Comparison of ENCODE assay signal across 18 cellular contexts in the genomic region with DNA sequence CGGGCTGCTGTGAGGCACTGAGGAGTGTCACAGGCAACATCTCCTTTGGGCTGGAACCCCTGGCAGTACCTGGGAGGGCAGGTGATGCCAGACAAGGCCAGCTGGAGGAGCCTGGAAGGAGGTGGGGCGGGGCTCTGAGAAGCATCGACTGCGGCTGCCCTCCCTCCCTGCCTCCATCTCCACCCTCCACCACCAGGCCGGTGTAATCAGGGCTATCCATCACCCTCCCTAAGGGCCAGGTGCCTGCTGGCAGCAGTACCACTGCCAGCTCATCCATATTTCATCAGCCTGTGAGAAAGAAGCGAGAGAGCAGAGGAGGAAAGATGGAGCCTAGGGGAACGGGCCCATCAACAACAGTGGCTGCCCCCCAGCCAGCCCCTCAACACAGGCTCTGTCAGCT. TPM values are rescaled to one million over a fixed set of nuclear protein-coding genes. Genes with fewer than 3 reads are reported as not detected.
DNase-seq lines count a peak whose midpoint lies in the region; ATAC-seq and TF ChIP-seq lines count a peak whose summit lies in the region.
"Had no signal": no experiment of that assay in that cellular context is flagged by ENCODE, and none has a peak within 500 bp of the region (broad histone marks: within the 10 kb centered on the region; RNA-seq: fewer than 3 reads in every experiment).

No MANE protein-coding gene starts in this region.

- no peak overlapping the region for H3K4me2 ChIP-seq in neuronal stem cell (ENCODE audit: insufficient read depth, low read length, poor library complexity, severe bottlenecking)
- H3K4me2 ChIP-seq: BLaER1 treated with 17β-estradiol and CSF1 and Interleukin-3, amounts not matched to agents 10 nM and 100 nM had no signal

- no peak for TF ChIP-seq CTCF in Panc1 (IDR thresholded peaks at IDR 0.05)

- peak overlapping the region; percentile 41 for H2AK5ac ChIP-seq in neuronal stem cell (ENCODE audit: low read depth, low read length)

- H3K4me1 ChIP-seq in Panc1 (ENCODE audit: control insufficient read depth, insufficient read depth, low read length) (no peaks in the 10 kb centered on the region), neuronal stem cell (ENCODE audit: control insufficient read depth in 2 of 2, insufficient read depth in 1 of 2, low read depth in 1 of 2, low read length in 2 of 2) (peaks cover 0 to 2% of the 10 kb centered on the region in 2 donors)
- H3K4me1 ChIP-seq: BLaER1 treated with 17β-estradiol and CSF1 and Interleukin-3, amounts not matched to agents 10 nM and 100 nM had no signal

- H3K9me3 ChIP-seq in Panc1 (ENCODE audit: control insufficient read depth, insufficient read depth, low read depth, low read length): no peaks in the 10 kb centered on the region
- H3K9me3 ChIP-seq in neuronal stem cell (replicated peaks in 1 of 2; ENCODE audit: control insufficient read depth in 2 of 2, insufficient read depth in 1 of 2, low read depth in 1 of 2, low read length in 2 of 2): no peaks in the 10 kb centered on the region
- H3K9me3 ChIP-seq: BLaER1 treated with 17β-estradiol and CSF1 and Interleukin-3, amounts not matched to agents 10 nM and 100 nM had no signal

- no peak overlapping the region for H3K4ac ChIP-seq in neuronal stem cell (ENCODE audit: low read length)

- no peaks in the 10 kb centered on the region for H3K79me1 ChIP-seq in neuronal stem cell (ENCODE audit: low read depth, low read length)

- POLR2A ChIA-PET in Panc1 (lab: Charles Lee): no interaction called here

- no peak overlapping the region for H3K18ac ChIP-seq in neuronal stem cell (ENCODE audit: low read length)

- H3K36me3 ChIP-seq in Panc1 (ENCODE audit: control insufficient read depth, insufficient read depth, low read length) (no peaks in the 10 kb centered on the region), neuronal stem cell (replicated peaks in 1 of 2; ENCODE audit: control insufficient read depth in 2 of 2, insufficient read depth in 2 of 2, low read length in 2 of 2) (no peaks in the 10 kb centered on the region)
- H3K36me3 ChIP-seq: BLaER1 treated with 17β-estradiol and CSF1 and Interleukin-3, amounts not matched to agents 10 nM and 100 nM had no signal

- BruUV-seq in Panc1 (replicated peaks; lab: Mats Ljungman, UMichigan): no TSS peak

- ATAC-seq in Panc1: peak; percentile 59
- ATAC-seq in HG02623 (IDR thresholded peaks at IDR 0.05; ENCODE audit: unreplicated experiment): no peak
- ATAC-seq in GM19324 (IDR thresholded peaks at IDR 0.05; ENCODE audit: low FRiP score, unreplicated experiment): no peak
- ATAC-seq: effector memory CD8-positive, alpha-beta T cell; naive thymus-derived CD8-positive, alpha-beta T cell; T-helper 17 cell had no signal

- H3K4me3 ChIP-seq in Panc1 (ENCODE audit: low read depth in 2 of 2, low read length in 2 of 2) (no peak overlapping the region), neuronal stem cell (ENCODE audit: low read length in 2 of 2) (no peak overlapping the region)
- H3K4me3 ChIP-seq: BLaER1 treated with 17β-estradiol and CSF1 and Interleukin-3, amounts not matched to agents 10 nM and 100 nM had no signal

- H2BK120ac ChIP-seq in neuronal stem cell (ENCODE audit: low read depth, low read length): no peak overlapping the region

- H3K27ac ChIP-seq in Panc1 (ENCODE audit: low read length) (no peak overlapping the region), neuronal stem cell (replicated peaks; ENCODE audit: low read length) (no peak overlapping the region)
- H3K27ac ChIP-seq: BLaER1 treated with 17β-estradiol and CSF1 and Interleukin-3, amounts not matched to agents 10 nM and 100 nM had no signal

- H2BK5ac ChIP-seq in neuronal stem cell (ENCODE audit: low read length): peak overlapping the region; percentile 6

- intact Hi-C loops in Panc1 (cut with micrococcal nuclease; ENCODE audit: unreplicated experiment): no loop called here

- peak overlapping the region; percentile 63 for H3K14ac ChIP-seq in neuronal stem cell (ENCODE audit: low read length)

- CTCF ChIA-PET in Panc1 (lab: Charles Lee): no interaction called here

- WGBS in neuronal stem cell (ENCODE audit: extremely low coverage in 2 of 2, insufficient read length in 2 of 2, insufficient replicate concordance in 1 of 2), 2 donors: no CpG with 5 or more reads among the region's 7 CpGs

- H3K9ac ChIP-seq in neuronal stem cell (ENCODE audit: low read depth, low read length, poor library complexity): peak overlapping the region; percentile 63
- H3K9ac ChIP-seq: BLaER1 treated with 17β-estradiol and CSF1 and Interleukin-3, amounts not matched to agents 10 nM and 100 nM had no signal

- no peak overlapping the region for H4K91ac ChIP-seq in neuronal stem cell (ENCODE audit: low read depth, low read length, poor library complexity)

- H4K8ac ChIP-seq in neuronal stem cell (ENCODE audit: low read depth, low read length): no peak overlapping the region

- peak overlapping the region; percentile 50 for H2BK15ac ChIP-seq in neuronal stem cell (ENCODE audit: low read length)

- H2BK12ac ChIP-seq in neuronal stem cell (ENCODE audit: low read length): no peak overlapping the region

- H3K27me3 ChIP-seq in Panc1 (ENCODE audit: control insufficient read depth, insufficient read depth, low read length) (no peaks in the 10 kb centered on the region), neuronal stem cell (ENCODE audit: control insufficient read depth in 3 of 3, insufficient read depth in 3 of 3, low read depth in 1 of 3, low read length in 3 of 3) (peaks cover 0 to 24% (median 2%) of the 10 kb centered on the region in 3 experiments)
- H3K27me3 ChIP-seq: BLaER1 treated with 17β-estradiol and CSF1 and Interleukin-3, amounts not matched to agents 10 nM and 100 nM had no signal

- in situ Hi-C loops in Panc1 (cut with HindIII; ENCODE audit: low pct_unique_long_range_greater_than_20kb, low sequenced_read_pairs): no loop called here

- peak; percentile 60 for DNase-seq in HPDE6-E6E7 (ENCODE audit: extremely low spot score)
- DNase-seq in NCI-H187 treated with DMSO at 0.1 percent for 48 hours (lab: John Stamatoyannopoulos, UW): peak; percentile 73
- no peak for DNase-seq in Panc1 (ENCODE audit: low read depth, low spot score)
- no peak for DNase-seq in neuronal stem cell (ENCODE audit: low spot score)
- no peak for DNase-seq in D341Med (ENCODE audit: low spot score)
- no peak for DNase-seq in HuH-7 (ENCODE audit: low spot score)
- DNase-seq: activated naive CD8-positive, alpha-beta T cell treated with anti-CD3 and anti-CD28 coated beads for 36 hours; activated T-cell treated with anti-CD3 and anti-CD28 coated beads for 4 hours; effector memory CD8-positive, alpha-beta T cell; H9; KG1; naive thymus-derived CD8-positive, alpha-beta T cell; NCI-H446 treated with DMSO at 0.1 percent for 48 hours; T-helper 17 cell had no signal

- no peak overlapping the region for H3K23ac ChIP-seq in neuronal stem cell (ENCODE audit: low read depth, low read length, poor library complexity)

- H2AFZ ChIP-seq in neuronal stem cell (ENCODE audit: low read length): no peak overlapping the region

RNA-seq across cellular contexts. Expression of a gene that starts 51.4 kb away (rescaled TPM):
- total RNA-seq in Panc1 (2021; ENCODE audit: unreplicated experiment): 26.7 TPM
- polyA plus RNA-seq in Panc1 (2012; ENCODE audit: insufficient read length): 60.7 TPM
- 0.29 TPM for polyA plus RNA-seq in neuronal stem cell (2013, experiment 1 of 2)
- 0.28 TPM for polyA plus RNA-seq in neuronal stem cell (2013, experiment 2 of 2)
- total RNA-seq: naive thymus-derived CD8-positive, alpha-beta T cell; pulmonary artery endothelial cell had no signal

Comparison
In these comparisons a context has a peak if more than half of its experiments do, and no peak if none do; other contexts are left out.
1. DNase-seq: peak in HPDE6-E6E7 (single experiment) and NCI-H187 treated with DMSO at 0.1 percent for 48 hours (single experiment); none in Panc1 (single experiment), neuronal stem cell (single experiment), D341Med (single experiment) and HuH-7 (single experiment).